In genomic region chr15:101081900-101082299, GRCh38 we compare ENCODE assay signal across 21 cellular contexts.
"Had no signal": no experiment of that assay in that cellular context is flagged by ENCODE, and none has a peak within 500 bp of the region (broad histone marks: within the 10 kb centered on the region; RNA-seq: fewer than 3 reads in every experiment).

No MANE protein-coding gene starts in this region.

- H3K4me1 Mint-ChIP-seq: naive thymus-derived CD8-positive, alpha-beta T cell; stimulated activated naive B cell treated with anti-CD40 and anti-IgM and Interleukin-4, amounts not matched to agents 10 μg/mL and 1 μg/mL and 100 μg/mL, for 72 hours; stimulated activated naive CD8-positive, alpha-beta T cell treated with anti-CD3 and anti-CD28 coated beads, Interleukin-15, amount 100 ng/mL, for 72 hours had no signal

- H3K4me2 ChIP-seq: neural progenitor cell had no signal

- H3K36me3 ChIP-seq: neural progenitor cell, sigmoid colon, tibial nerve had no signal

- H3K9ac ChIP-seq: neural progenitor cell, parathyroid adenoma had no signal

- H3K4me1 ChIP-seq: neural progenitor cell, parathyroid adenoma, psoas muscle, testis, tibial nerve had no signal

- H3K4me3 ChIP-seq: dorsolateral prefrontal cortex, neural progenitor cell, psoas muscle, sigmoid colon, skin epidermis, testis, tibial nerve had no signal

- H3K27ac Mint-ChIP-seq: naive thymus-derived CD8-positive, alpha-beta T cell; neural progenitor cell; stimulated activated naive B cell treated with anti-CD40 and anti-IgM and Interleukin-4, amounts not matched to agents 10 μg/mL and 1 μg/mL and 100 μg/mL, for 72 hours had no signal

- ATAC-seq: naive thymus-derived CD8-positive, alpha-beta T cell; stimulated activated naive B cell treated with anti-CD40 and anti-IgM and Interleukin-4, amounts not matched to agents 10 μg/mL and 1 μg/mL and 100 μg/mL, for 72 hours; stimulated activated naive CD8-positive, alpha-beta T cell treated with anti-CD3 and anti-CD28 coated beads, Interleukin-15, amount 100 ng/mL, for 72 hours had no signal

- H3K79me2 ChIP-seq: parathyroid adenoma had no signal

- H2AFZ ChIP-seq: neural progenitor cell, parathyroid adenoma had no signal

- H3K36me3 Mint-ChIP-seq: naive thymus-derived CD8-positive, alpha-beta T cell; neural progenitor cell had no signal

- H3K27ac ChIP-seq: dorsolateral prefrontal cortex, neural progenitor cell, parathyroid adenoma, psoas muscle, sigmoid colon, skin epidermis, testis, tibial nerve had no signal

- H3K9me3 ChIP-seq: psoas muscle, sigmoid colon, testis, tibial nerve had no signal

- DNase-seq: cortex of kidney; dorsolateral prefrontal cortex; effector CD8-positive, alpha-beta T cell; foreskin melanocyte; head of caudate nucleus; hippocampal formation; kidney glomerular epithelial cell; mammary epithelial cell; naive thymus-derived CD8-positive, alpha-beta T cell; occipital lobe; psoas muscle; sigmoid colon; stimulated activated CD4-positive, alpha-beta T cell treated with anti-CD3 and anti-CD28 coated beads, Interleukin-2, amount 100 ng/mL, for 24 hours; stimulated activated CD4-positive, alpha-beta T cell treated with anti-CD3 and anti-CD28 coated beads, Interleukin-4, amount 100 ng/mL, for 4 hours; stimulated activated naive B cell treated with anti-CD40 and anti-IgM and Interleukin-4, amounts not matched to agents 10 μg/mL and 1 μg/mL and 100 μg/mL, for 72 hours; stimulated activated naive CD8-positive, alpha-beta T cell treated with anti-CD3 and anti-CD28 coated beads, Interleukin-15, amount 100 ng/mL, for 72 hours; testis had no signal

- H3K27me3 ChIP-seq: dorsolateral prefrontal cortex, neural progenitor cell, sigmoid colon, testis, tibial nerve had no signal

- H3K9me3 Mint-ChIP-seq: naive thymus-derived CD8-positive, alpha-beta T cell; neural progenitor cell; stimulated activated naive B cell treated with anti-CD40 and anti-IgM and Interleukin-4, amounts not matched to agents 10 μg/mL and 1 μg/mL and 100 μg/mL, for 72 hours; stimulated activated naive CD8-positive, alpha-beta T cell treated with anti-CD3 and anti-CD28 coated beads, Interleukin-15, amount 100 ng/mL, for 72 hours had no signal

- H3K4me3 Mint-ChIP-seq: naive thymus-derived CD8-positive, alpha-beta T cell; neural progenitor cell; stimulated activated naive B cell treated with anti-CD40 and anti-IgM and Interleukin-4, amounts not matched to agents 10 μg/mL and 1 μg/mL and 100 μg/mL, for 72 hours; stimulated activated naive CD8-positive, alpha-beta T cell treated with anti-CD3 and anti-CD28 coated beads, Interleukin-15, amount 100 ng/mL, for 72 hours had no signal
